ENCODE assay signal across 24 cellular contexts in genomic region chr2:172250801-172251200, GRCh38.
DNase-seq lines count a peak whose midpoint lies in the region; ATAC-seq, FAIRE-seq and TF ChIP-seq lines count a peak whose summit lies in the region.
"Had no signal": no experiment of that assay in that cellular context is flagged by ENCODE, and none has a peak within 500 bp of the region (broad histone marks: within the 10 kb centered on the region; RNA-seq: fewer than 3 reads in every experiment).

No MANE protein-coding gene starts in this region.

- peaks cover 41% of the 10 kb centered on the region for H3K4me1 Mint-ChIP-seq in GM23338
- peaks cover 33% of the 10 kb centered on the region for H3K4me1 Mint-ChIP-seq in activated CD4-positive, alpha-beta memory T cell treated with anti-CD3 and anti-CD28 coated beads for 36 hours (ENCODE audit: low read depth)
- H3K4me1 Mint-ChIP-seq: nephron had no signal

- peaks cover 4% of the 10 kb centered on the region; the same call in 1 of the 2 replicates for H3K9me3 ChIP-seq in BLaER1
- H3K9me3 ChIP-seq in K562 (replicated peaks; ENCODE audit: control insufficient read depth, insufficient read depth, low read depth, low read length): no peaks in the 10 kb centered on the region
- no peaks in the 10 kb centered on the region for H3K9me3 ChIP-seq in esophagus squamous epithelium
- H3K9me3 ChIP-seq: heart right ventricle, right lobe of liver, thoracic aorta had no signal

- in situ Hi-C loops in K562 (cut with MboI): no loop called here

- TF ChIP-seq CTCF in GM23338 (conservative IDR thresholded peaks at IDR 0.05; ENCODE audit: low read depth in 2 of 2): no peak
- no peak for TF ChIP-seq CTCF in K562 (IDR thresholded peaks at IDR 0.05 in 2 of 3, conservative IDR thresholded peaks at IDR 0.05 in 1 of 3; ENCODE audit: insufficient read depth in 2 of 3, low read depth in 1 of 3, low read length in 3 of 3)
- TF ChIP-seq CTCF in esophagus squamous epithelium (IDR thresholded peaks at IDR 0.05): no peak

- peak; percentile 32 for DNase-seq in GM23338 (ENCODE audit: low spot score)
- no peak for DNase-seq in K562 (ENCODE audit: extremely low read depth in 1 of 4, low spot score in 3 of 4)
- DNase-seq in left kidney (ENCODE audit: low read depth, low spot score): peak; percentile 64
- no peak for DNase-seq in esophagus squamous epithelium (lab: John Stamatoyannopoulos, UW)
- no peak for DNase-seq in activated CD4-positive, alpha-beta memory T cell treated with anti-CD3 and anti-CD28 coated beads for 36 hours
- DNase-seq in activated naive CD4-positive, alpha-beta T cell treated with anti-CD3 and anti-CD28 coated beads, Interleukin-2, amount 50 U/mL, for 72 hours (ENCODE audit: low spot score in 2 of 2): no peak
- DNase-seq: activated CD4-positive, alpha-beta T cell treated with anti-CD3 and anti-CD28 coated beads for 4 hours; activated naive CD4-positive, alpha-beta T cell; activated T-cell treated with anti-CD3 and anti-CD28 coated beads, Interleukin-2, amount 50 U/mL, for 4 hours; CD4-positive, alpha-beta T cell; DMS 273 treated with DMSO at 0.1 percent for 48 hours; heart right ventricle; left colon; MM.1S; NCI-H1417 treated with DMSO at 0.1 percent for 48 hours; NCI-H510A; right lobe of liver; stimulated activated CD4-positive, alpha-beta T cell treated with anti-CD3 and anti-CD28 coated beads, Interleukin-15, amount 100 ng/mL, for 24 hours; stimulated activated naive CD8-positive, alpha-beta T cell treated with anti-CD3 and anti-CD28 coated beads, Interleukin-15, Interleukin-2, amounts not matched to agents 100 U/mL and 50 U/mL, for 24 hours had no signal

- H3K9me3 Mint-ChIP-seq in GM23338: no peaks in the 10 kb centered on the region
- H3K9me3 Mint-ChIP-seq in activated CD4-positive, alpha-beta memory T cell treated with anti-CD3 and anti-CD28 coated beads for 36 hours: no peaks in the 10 kb centered on the region
- H3K9me3 Mint-ChIP-seq in activated naive CD4-positive, alpha-beta T cell treated with anti-CD3 and anti-CD28 coated beads, Interleukin-2, amount 50 U/mL, for 72 hours: peaks cover 0 to 9% of the 10 kb centered on the region in 2 donors
- H3K9me3 Mint-ChIP-seq: nephron had no signal

- intact Hi-C loops in K562 (cut with micrococcal nuclease) (no loop called here), esophagus squamous epithelium (cut with DNase I) (no loop called here)
- intact Hi-C loops in activated CD4-positive, alpha-beta memory T cell treated with anti-CD3 and anti-CD28 coated beads for 36 hours (cut with micrococcal nuclease): loop anchor here (5.0 kb wide), 1 partner anchor 186 kb away; no protein-coding TSS in a partner anchor

- 12% methylated on average over 8 of the region's 8 CpGs for WGBS in K562 (ENCODE audit: insufficient coverage, low coverage, missing lambda C conversion rate)
- 70 to 78% methylated on average over 8 of the region's 8 CpGs for WGBS in esophagus squamous epithelium, 2 donors

- TF ChIP-seq POLR2A in K562 (conservative IDR thresholded peaks at IDR 0.05): no peak
- TF ChIP-seq POLR2A in esophagus squamous epithelium (IDR thresholded peaks at IDR 0.05): no peak

- H3K79me2 ChIP-seq in GM23338 (replicated peaks; ENCODE audit: insufficient read depth): no peaks in the 10 kb centered on the region
- H3K79me2 ChIP-seq in K562 (ENCODE audit: control insufficient read depth, insufficient read depth, low read length): no peaks in the 10 kb centered on the region

- FAIRE-seq in K562 (lab: Jason Lieb, UNC): no peak
- FAIRE-seq: endometrium had no signal

- TF ChIP-seq RAD21 in K562 (CRISPR knock-in tag; conservative IDR thresholded peaks at IDR 0.05 in 1 of 2, IDR thresholded peaks at IDR 0.05 in 1 of 2): no peak

- H3K27ac ChIP-seq in BLaER1: no peak overlapping the region
- no peak overlapping the region for H3K27ac ChIP-seq in GM23338 (ENCODE audit: low read depth)
- H3K27ac ChIP-seq in K562 (ENCODE audit: extremely low read depth, low read depth, low read length): no peak overlapping the region
- H3K27ac ChIP-seq in esophagus squamous epithelium: peak overlapping the region in 2 of 4 donors; percentile 42 to 81
- H3K27ac ChIP-seq: right lobe of liver, thoracic aorta had no signal

- no peaks in the 10 kb centered on the region for H3K9me1 ChIP-seq in K562 (ENCODE audit: control insufficient read depth, insufficient read depth, low read length)

- H3K4me2 ChIP-seq in BLaER1 (0 out of 2 replicates have a peak overlapping the region, but pooled peaks have one; percentile 5), GM23338 (peak overlapping the region; percentile 55; the same call in 1 of the 2 replicates), K562 (ENCODE audit: insufficient read depth, low read length) (no peak overlapping the region)

- peaks cover 19% of the 10 kb centered on the region for H3K9me2 ChIP-seq in GM23338 (ENCODE audit: insufficient read depth)

- H3K4me3 Mint-ChIP-seq in GM23338: no peak overlapping the region
- no peak overlapping the region for H3K4me3 Mint-ChIP-seq in activated CD4-positive, alpha-beta memory T cell treated with anti-CD3 and anti-CD28 coated beads for 36 hours
- H3K4me3 Mint-ChIP-seq: activated T-cell treated with anti-CD3 and anti-CD28 coated beads, Interleukin-2, amount 50 U/mL, for 4 hours; CD4-positive, alpha-beta T cell; dendritic cell treated with granulocyte-macrophage colony-stimulating factor and Interleukin-4, amounts not matched to agents 40 ng/mL and 50 ng/mL, for 4 days; nephron had no signal

- TF ChIP-seq EP300 in K562 (IDR thresholded peaks at IDR 0.05; ENCODE audit: low read length): no peak

- POLR2A ChIA-PET in K562 (lab: Yijun Ruan, JAX): no interaction called here
- POLR2A ChIA-PET in activated CD4-positive, alpha-beta memory T cell treated with anti-CD3 and anti-CD28 coated beads for 36 hours (lab: Charles Lee): interaction anchor here (0.8 kb wide), 1 partner anchor 192 kb away, joined by 3 read pairs; no protein-coding TSS in a partner anchor

- H3K4me3 ChIP-seq in BLaER1: no peak overlapping the region
- H3K4me3 ChIP-seq in GM23338: no peak overlapping the region
- H3K4me3 ChIP-seq in K562: no peak overlapping the region
- no peak overlapping the region for H3K4me3 ChIP-seq in esophagus squamous epithelium
- H3K4me3 ChIP-seq: heart right ventricle, right lobe of liver, thoracic aorta had no signal

- peaks cover 26% of the 10 kb centered on the region for H3K4me1 ChIP-seq in BLaER1
- peaks cover 27% of the 10 kb centered on the region for H3K4me1 ChIP-seq in GM23338 (ENCODE audit: insufficient read depth)
- peaks cover 0 to 3% of the 10 kb centered on the region in 2 experiments; a peak in 2 of 5 replicates for H3K4me1 ChIP-seq in K562 (replicated peaks in 1 of 2; ENCODE audit: control insufficient read depth in 2 of 2, insufficient read depth in 2 of 2, low read length in 2 of 2)
- H3K4me1 ChIP-seq in esophagus squamous epithelium: peaks cover 16 to 41% (median 17%) of the 10 kb centered on the region in 3 donors
- H3K4me1 ChIP-seq: right lobe of liver had no signal

- no peaks in the 10 kb centered on the region for H4K20me1 ChIP-seq in BLaER1
- H4K20me1 ChIP-seq in GM23338 (replicated peaks; ENCODE audit: insufficient read depth): no peaks in the 10 kb centered on the region
- H4K20me1 ChIP-seq in K562 (replicated peaks; ENCODE audit: control insufficient read depth, insufficient read depth, low read length): no peaks in the 10 kb centered on the region

- no peaks in the 10 kb centered on the region for H3F3A ChIP-seq in GM23338 (replicated peaks; ENCODE audit: low read depth)

- peak overlapping the region; percentile 57 for H2AFZ ChIP-seq in GM23338
- H2AFZ ChIP-seq in K562 (ENCODE audit: low read depth, low read length): no peak overlapping the region; the same call in 1 of the 2 replicates

- ATAC-seq in GM23338 (peak; percentile 20; the same call in 2 of the 3 replicates), K562 (no peak)
- ATAC-seq in activated naive CD4-positive, alpha-beta T cell treated with anti-CD3 and anti-CD28 coated beads, Interleukin-2, amount 50 U/mL, for 72 hours: no peak
- ATAC-seq: activated T-cell treated with anti-CD3 and anti-CD28 coated beads, Interleukin-2, amount 50 U/mL, for 4 hours; left colon; right lobe of liver; stimulated activated naive CD8-positive, alpha-beta T cell treated with anti-CD3 and anti-CD28 coated beads, Interleukin-15, Interleukin-2, amounts not matched to agents 100 U/mL and 50 U/mL, for 24 hours had no signal

- CTCF ChIA-PET in K562 (lab: Yijun Ruan, JAX; ENCODE audit: low intra/inter-chr PET ratio): no interaction called here
- CTCF ChIA-PET in activated CD4-positive, alpha-beta memory T cell treated with anti-CD3 and anti-CD28 coated beads for 36 hours (lab: Charles Lee): interaction anchor here (1.3 kb wide), 1 partner anchor 211 kb away, joined by 5 read pairs; no protein-coding TSS in a partner anchor

- no TSS peak for BruUV-seq in K562 (replicated peaks; lab: Mats Ljungman, UMichigan)

- H3K27me3 ChIP-seq in BLaER1 (no peaks in the 10 kb centered on the region), GM23338 (ENCODE audit: insufficient read depth) (no peaks in the 10 kb centered on the region), K562 (ENCODE audit: control insufficient read depth in 2 of 2, insufficient read depth in 2 of 2, low read length in 2 of 2) (peaks cover 3 to 17% of the 10 kb centered on the region in 2 experiments; a peak in 3 of 5 replicates), esophagus squamous epithelium (no peaks in the 10 kb centered on the region)
- H3K27me3 ChIP-seq: heart right ventricle, right lobe of liver had no signal

- H3K27ac Mint-ChIP-seq in GM23338: no peak overlapping the region
- H3K27ac Mint-ChIP-seq in activated CD4-positive, alpha-beta memory T cell treated with anti-CD3 and anti-CD28 coated beads for 36 hours: no peak overlapping the region
- no peak overlapping the region for H3K27ac Mint-ChIP-seq in activated naive CD4-positive, alpha-beta T cell treated with anti-CD3 and anti-CD28 coated beads, Interleukin-2, amount 50 U/mL, for 72 hours
- H3K27ac Mint-ChIP-seq: CD4-positive, alpha-beta T cell; dendritic cell treated with granulocyte-macrophage colony-stimulating factor and Interleukin-4, amounts not matched to agents 40 ng/mL and 50 ng/mL, for 4 days; nephron had no signal

- peaks cover 6% of the 10 kb centered on the region for H3K27me3 Mint-ChIP-seq in GM23338 (ENCODE audit: insufficient read depth, low read depth, poor library complexity)
- no peaks in the 10 kb centered on the region for H3K27me3 Mint-ChIP-seq in activated CD4-positive, alpha-beta memory T cell treated with anti-CD3 and anti-CD28 coated beads for 36 hours
- H3K27me3 Mint-ChIP-seq: CD4-positive, alpha-beta T cell had no signal

- H3K9ac ChIP-seq in BLaER1: no peak overlapping the region
- H3K9ac ChIP-seq in K562 (ENCODE audit: insufficient read depth in 1 of 2, low read depth in 2 of 2, low read length in 2 of 2): no peak overlapping the region

- H3K36me3 Mint-ChIP-seq in GM23338 (ENCODE audit: low read depth): no peaks in the 10 kb centered on the region
- H3K36me3 Mint-ChIP-seq in activated CD4-positive, alpha-beta memory T cell treated with anti-CD3 and anti-CD28 coated beads for 36 hours: no peaks in the 10 kb centered on the region
- H3K36me3 Mint-ChIP-seq in activated naive CD4-positive, alpha-beta T cell treated with anti-CD3 and anti-CD28 coated beads, Interleukin-2, amount 50 U/mL, for 72 hours: peaks cover 0 to 7% of the 10 kb centered on the region in 2 donors

- no peaks in the 10 kb centered on the region for H3K36me3 ChIP-seq in BLaER1
- H3K36me3 ChIP-seq in GM23338 (ENCODE audit: insufficient read depth): no peaks in the 10 kb centered on the region
- no peaks in the 10 kb centered on the region for H3K36me3 ChIP-seq in K562 (ENCODE audit: control insufficient read depth, insufficient read depth, low read length)
- H3K36me3 ChIP-seq in esophagus squamous epithelium: no peaks in the 10 kb centered on the region
- H3K36me3 ChIP-seq: heart right ventricle, right lobe of liver, thoracic aorta had no signal

Comparison
In these comparisons a context has a peak if more than half of its experiments do, and no peak if none do; other contexts are left out.
1. DNase-seq: peak in GM23338 (single experiment) and left kidney (single experiment); none in K562 (0 of 4), esophagus squamous epithelium (single experiment), activated CD4-positive, alpha-beta memory T cell treated with anti-CD3 and anti-CD28 coated beads for 36 hours (single experiment) and activated naive CD4-positive, alpha-beta T cell treated with anti-CD3 and anti-CD28 coated beads, Interleukin-2, amount 50 U/mL, for 72 hours (0 of 2).